Comparison of ENCODE assay signal across 27 cellular contexts in genomic region chr20:24622856-24623255, GRCh38.
"Had no signal": no experiment of that assay in that cellular context is flagged by ENCODE, and none has a peak within 500 bp of the region (broad histone marks: within the 10 kb centered on the region; RNA-seq: fewer than 3 reads in every experiment).

No MANE protein-coding gene starts in this region.

- H3K36me3 ChIP-seq: heart right ventricle, left lung, lower lobe of right lung, sigmoid colon, transverse colon had no signal

- H3K27ac ChIP-seq: heart right ventricle, left lung, lower lobe of right lung, sigmoid colon, testis, transverse colon had no signal

- H3K4me3 Mint-ChIP-seq: activated CD4-positive, alpha-beta memory T cell treated with anti-CD3 and anti-CD28 coated beads for 36 hours; activated CD4-positive, alpha-beta T cell treated with anti-CD3 and anti-CD28 coated beads, Interleukin-2, amount 10 ng/mL, durations not matched to agents 24 days and 14 days; activated naive CD4-positive, alpha-beta T cell treated with anti-CD3 and anti-CD28 coated beads, Interleukin-2, amount 10 ng/mL, durations not matched to agents 7 days and 5 days; activated naive CD8-positive, alpha-beta T cell treated with anti-CD3 and anti-CD28 coated beads, Interleukin-2, amount 10 ng/mL, durations not matched to agents 7 days and 5 days; activated T-cell treated with anti-CD3 and anti-CD28 coated beads, Interleukin-2, amount 50 U/mL, for 24 hours; T-helper 17 cell had no signal

- H3K27ac Mint-ChIP-seq: activated CD4-positive, alpha-beta memory T cell treated with anti-CD3 and anti-CD28 coated beads for 36 hours; activated CD4-positive, alpha-beta T cell treated with anti-CD3 and anti-CD28 coated beads, Interleukin-2, amount 10 ng/mL, durations not matched to agents 24 days and 14 days; activated naive CD4-positive, alpha-beta T cell treated with anti-CD3 and anti-CD28 coated beads, Interleukin-2, amount 10 ng/mL, durations not matched to agents 7 days and 5 days; activated naive CD8-positive, alpha-beta T cell treated with anti-CD3 and anti-CD28 coated beads, Interleukin-2, amount 10 ng/mL, durations not matched to agents 7 days and 5 days; activated T-cell treated with anti-CD3 and anti-CD28 coated beads, Interleukin-2, amount 50 U/mL, for 24 hours; progenitor cell of endocrine pancreas; T-helper 17 cell had no signal

- DNase-seq: activated CD4-positive, alpha-beta memory T cell treated with anti-CD3 and anti-CD28 coated beads for 36 hours; activated CD4-positive, alpha-beta T cell treated with anti-CD3 and anti-CD28 coated beads, Interleukin-2, amount 10 ng/mL, durations not matched to agents 24 days and 14 days; activated CD4-positive, CD25-positive, alpha-beta regulatory T cell treated with anti-CD3 and anti-CD28 coated beads, Interleukin-2, amount 50 U/mL, for 72 hours; activated CD8-positive, alpha-beta memory T cell treated with anti-CD3 and anti-CD28 coated beads, Interleukin-2, amount 50 U/mL, for 48 hours; activated gamma-delta T cell; activated naive CD4-positive, alpha-beta T cell treated with anti-CD3 and anti-CD28 coated beads, Interleukin-2, amount 10 ng/mL, durations not matched to agents 7 days and 5 days; activated naive CD8-positive, alpha-beta T cell treated with anti-CD3 and anti-CD28 coated beads, Interleukin-2, amount 10 ng/mL, durations not matched to agents 7 days and 5 days; activated T-cell treated with anti-CD3 and anti-CD28 coated beads, Interleukin-2, amount 50 U/mL, for 24 hours; amniotic stem cell; caudate nucleus; effector memory CD4-positive, alpha-beta T cell; heart right ventricle; left lung; lower lobe of right lung; mesendoderm; retina; sigmoid colon; SK-N-SH; stimulated activated CD4-positive, alpha-beta T cell treated with anti-CD3 and anti-CD28 coated beads, Interleukin-15, amount 100 ng/mL, for 24 hours; stimulated activated CD4-positive, alpha-beta T cell treated with anti-CD3 and anti-CD28 coated beads, Interleukin-2, amount 100 ng/mL, for 24 hours; stimulated activated naive CD4-positive, alpha-beta T cell; T-helper 17 cell; T1000; testis; transverse colon had no signal

- H3K4me1 ChIP-seq: left lung, lower lobe of right lung, sigmoid colon, testis, transverse colon had no signal

- H3K9me3 Mint-ChIP-seq: activated CD4-positive, alpha-beta memory T cell treated with anti-CD3 and anti-CD28 coated beads for 36 hours; activated CD4-positive, alpha-beta T cell treated with anti-CD3 and anti-CD28 coated beads, Interleukin-2, amount 10 ng/mL, durations not matched to agents 24 days and 14 days; activated naive CD4-positive, alpha-beta T cell treated with anti-CD3 and anti-CD28 coated beads, Interleukin-2, amount 10 ng/mL, durations not matched to agents 7 days and 5 days; activated T-cell treated with anti-CD3 and anti-CD28 coated beads, Interleukin-2, amount 50 U/mL, for 24 hours had no signal

- H3K4me2 ChIP-seq: SK-N-SH had no signal

- H3K4me1 Mint-ChIP-seq: activated CD4-positive, alpha-beta T cell treated with anti-CD3 and anti-CD28 coated beads, Interleukin-2, amount 10 ng/mL, durations not matched to agents 24 days and 14 days; activated naive CD4-positive, alpha-beta T cell treated with anti-CD3 and anti-CD28 coated beads, Interleukin-2, amount 10 ng/mL, durations not matched to agents 7 days and 5 days had no signal

- H3K4me3 ChIP-seq: heart right ventricle, left lung, lower lobe of right lung, sigmoid colon, testis, transverse colon had no signal

- H3K9ac ChIP-seq: SK-N-SH had no signal

- H3K27me3 Mint-ChIP-seq: activated CD4-positive, alpha-beta memory T cell treated with anti-CD3 and anti-CD28 coated beads for 36 hours; activated T-cell treated with anti-CD3 and anti-CD28 coated beads, Interleukin-2, amount 50 U/mL, for 24 hours had no signal

- H3K9me3 ChIP-seq: heart right ventricle, left lung, lower lobe of right lung, sigmoid colon, SK-N-SH, testis, transverse colon had no signal

- ATAC-seq: heart right ventricle, left lung, lower lobe of right lung, T-helper 17 cell had no signal

- H3K27me3 ChIP-seq: heart right ventricle, testis, transverse colon had no signal

- FAIRE-seq: astrocyte had no signal

- H3K36me3 Mint-ChIP-seq: activated CD4-positive, alpha-beta memory T cell treated with anti-CD3 and anti-CD28 coated beads for 36 hours; activated naive CD4-positive, alpha-beta T cell treated with anti-CD3 and anti-CD28 coated beads, Interleukin-2, amount 10 ng/mL, durations not matched to agents 7 days and 5 days; activated naive CD8-positive, alpha-beta T cell treated with anti-CD3 and anti-CD28 coated beads, Interleukin-2, amount 10 ng/mL, durations not matched to agents 7 days and 5 days had no signal
